24 cellular contexts compared by ENCODE assay signal in the genomic region with DNA sequence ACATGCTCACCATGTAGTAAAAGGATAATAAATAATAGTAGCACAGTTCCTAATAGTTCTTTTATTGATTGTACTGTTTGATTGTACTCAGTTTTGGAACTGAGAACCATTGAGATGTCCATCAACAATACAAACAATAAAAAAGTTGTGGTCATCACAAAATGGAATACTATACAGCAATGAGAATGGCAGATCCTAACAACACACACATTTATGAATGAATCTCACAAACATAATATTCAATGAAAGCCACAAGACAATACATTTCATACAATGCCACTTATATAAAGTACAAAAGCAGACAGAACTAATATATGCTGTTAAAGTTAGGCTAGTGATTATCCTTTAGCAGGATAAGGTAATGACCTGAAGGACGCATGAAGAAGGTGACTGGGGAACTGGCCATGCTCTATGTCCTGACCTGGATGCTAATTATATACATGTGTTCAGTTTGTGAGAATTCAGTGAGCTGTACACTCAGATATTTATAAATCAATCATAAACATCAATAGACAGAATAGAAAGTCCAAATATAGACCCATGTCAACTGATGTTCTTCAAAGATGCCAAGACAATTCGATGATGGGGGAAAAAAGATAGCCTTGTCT.
DNase-seq lines count a peak whose midpoint lies in the region; ATAC-seq, FAIRE-seq and TF ChIP-seq lines count a peak whose summit lies in the region.
"Had no signal": no experiment of that assay in that cellular context is flagged by ENCODE, and none has a peak within 500 bp of the region (broad histone marks: within the 10 kb centered on the region; RNA-seq: fewer than 3 reads in every experiment).

No MANE protein-coding gene starts in this region.

- H3K27ac ChIP-seq in BLaER1: no peak overlapping the region
- no peak overlapping the region for H3K27ac ChIP-seq in HEK293 (ENCODE audit: extremely low read depth, low read depth, low read length)
- H3K27ac ChIP-seq in K562 (ENCODE audit: extremely low read depth, low read depth, low read length): no peak overlapping the region
- peak overlapping the region in 3 of 4 donors; percentile 54 to 85 (median 82) for H3K27ac ChIP-seq in gastrocnemius medialis
- H3K27ac ChIP-seq: C4-2B had no signal

- H3K36me3 ChIP-seq in BLaER1 (peaks cover 13% of the 10 kb centered on the region; the same call in 1 of the 2 replicates), HEK293 (ENCODE audit: control insufficient read depth in 2 of 2, insufficient read depth in 1 of 2, low read length in 2 of 2) (no peaks in the 10 kb centered on the region; a peak in 1 of 3 replicates), K562 (ENCODE audit: control insufficient read depth, insufficient read depth, low read length) (no peaks in the 10 kb centered on the region), gastrocnemius medialis (no peaks in the 10 kb centered on the region)
- H3K36me3 ChIP-seq: BE2C had no signal

- H3K9me3 ChIP-seq in BLaER1 (peaks cover 16% of the 10 kb centered on the region), HEK293 (ENCODE audit: control insufficient read depth, insufficient read depth, low read depth, low read length) (no peaks in the 10 kb centered on the region), K562 (replicated peaks; ENCODE audit: control insufficient read depth, insufficient read depth, low read depth, low read length) (no peaks in the 10 kb centered on the region), gastrocnemius medialis (no peaks in the 10 kb centered on the region)
- H3K9me3 ChIP-seq: BE2C, Caco-2 had no signal

- H4K20me1 ChIP-seq in BLaER1 (peaks cover 24% of the 10 kb centered on the region), K562 (replicated peaks; ENCODE audit: control insufficient read depth, insufficient read depth, low read length) (peaks cover 16% of the 10 kb centered on the region; the same call in 1 of the 2 replicates)

- TF ChIP-seq CTCF in HEK293 (tag by site-specific recombination; IDR thresholded peaks at IDR 0.05) (no peak), K562 (IDR thresholded peaks at IDR 0.05 in 2 of 3, conservative IDR thresholded peaks at IDR 0.05 in 1 of 3; ENCODE audit: insufficient read depth in 2 of 3, low read depth in 1 of 3, low read length in 3 of 3) (no peak), gastrocnemius medialis (IDR thresholded peaks at IDR 0.05 in 4 of 5, conservative IDR thresholded peaks at IDR 0.05 in 1 of 5) (no peak)

- TF ChIP-seq EP300 in K562 (IDR thresholded peaks at IDR 0.05; ENCODE audit: low read length): no peak

- H3K4me1 ChIP-seq in BLaER1 (peaks cover 100% of the 10 kb centered on the region), HEK293 (ENCODE audit: control insufficient read depth, insufficient read depth, low read length) (no peaks in the 10 kb centered on the region; the same call in 1 of the 2 replicates), K562 (replicated peaks in 1 of 2; ENCODE audit: control insufficient read depth in 2 of 2, insufficient read depth in 2 of 2, low read length in 2 of 2) (peaks cover 5 to 6% of the 10 kb centered on the region in 2 experiments; a peak in 4 of 5 replicates), gastrocnemius medialis (peaks cover 38 to 53% of the 10 kb centered on the region in 2 donors)
- H3K4me1 ChIP-seq: BE2C, Caco-2 had no signal

- peaks cover 4% of the 10 kb centered on the region for H3K9me1 ChIP-seq in K562 (ENCODE audit: control insufficient read depth, insufficient read depth, low read length)

- peaks cover 27% of the 10 kb centered on the region; the same call in 2 of the 3 replicates for H3K79me2 ChIP-seq in K562 (ENCODE audit: control insufficient read depth, insufficient read depth, low read length)

- FAIRE-seq in K562 (lab: Jason Lieb, UNC): no peak
- FAIRE-seq: A204.1, D721Med, GM12878, GM12892, GM18507 had no signal

- H3K4me3 ChIP-seq in BLaER1: no peak overlapping the region
- H3K4me3 ChIP-seq in HEK293 (ENCODE audit: low read depth, low read length): no peak overlapping the region
- no peak overlapping the region for H3K4me3 ChIP-seq in K562
- no peak overlapping the region for H3K4me3 ChIP-seq in gastrocnemius medialis
- H3K4me3 ChIP-seq: BLaER1 treated with 17β-estradiol and CSF1 and Interleukin-3, amounts not matched to agents 10 nM and 100 nM; GM12878 had no signal

- ATAC-seq in K562: no peak
- peak in 1 of 2 donors; percentile 39 for ATAC-seq in gastrocnemius medialis
- ATAC-seq in GM21367 (IDR thresholded peaks at IDR 0.05; ENCODE audit: unreplicated experiment): no peak
- ATAC-seq: CD8-positive, alpha-beta T cell; GM12878 had no signal

- TF ChIP-seq POLR2A in K562 (conservative IDR thresholded peaks at IDR 0.05) (no peak), gastrocnemius medialis (IDR thresholded peaks at IDR 0.05) (no peak)

- 65% methylated on average over 2 of the region's 2 CpGs for WGBS in K562 (ENCODE audit: insufficient coverage, low coverage, missing lambda C conversion rate)

- CTCF ChIA-PET in HEK293 (lab: Yijun Ruan, JAX): interaction anchor here (0.6 to 1.1 kb wide), 2 partner anchors 37 to 239 kb away, joined by 3 read pairs; no protein-coding TSS in a partner anchor
- CTCF ChIA-PET in K562 (lab: Yijun Ruan, JAX; ENCODE audit: low intra/inter-chr PET ratio): no interaction called here

- in situ Hi-C loops in K562 (cut with MboI): no loop called here
- in situ Hi-C loops in gastrocnemius medialis (cut with MboI; ENCODE audit: low sequenced_read_pairs in 4 of 4): no loop called here

- H3K4me2 ChIP-seq in BLaER1: peak overlapping the region; percentile 51
- H3K4me2 ChIP-seq in K562 (ENCODE audit: insufficient read depth, low read length): no peak overlapping the region

- BruUV-seq in K562 (replicated peaks; lab: Mats Ljungman, UMichigan): no TSS peak

- no peak overlapping the region for H3K9ac ChIP-seq in BLaER1
- no peak overlapping the region for H3K9ac ChIP-seq in K562 (ENCODE audit: insufficient read depth in 1 of 2, low read depth in 2 of 2, low read length in 2 of 2)
- H3K9ac ChIP-seq: BLaER1 treated with 17β-estradiol and CSF1 and Interleukin-3, amounts not matched to agents 10 nM and 100 nM had no signal

- DNase-seq in K562 (ENCODE audit: extremely low read depth in 1 of 4, low spot score in 3 of 4) (no peak), gastrocnemius medialis (no peak), NCI-H524 (lab: John Stamatoyannopoulos, UW) (no peak), HuH-7 (ENCODE audit: low spot score) (no peak)
- DNase-seq: 8988T; ACHN; BE2C; Caco-2; Calu3; CD4-positive, alpha-beta T cell; CD8-positive, alpha-beta T cell; DND-41; EL; GDM1 had no signal

- intact Hi-C loops in K562 (cut with micrococcal nuclease) (no loop called here), gastrocnemius medialis (cut with DNase I; ENCODE audit: low total_unique reads) (no loop called here)

- POLR2A ChIA-PET in HEK293 (lab: Yijun Ruan, JAX) (no interaction called here), K562 (lab: Yijun Ruan, JAX) (no interaction called here)

- H3K27me3 ChIP-seq in BLaER1: no peaks in the 10 kb centered on the region
- no peaks in the 10 kb centered on the region for H3K27me3 ChIP-seq in K562 (ENCODE audit: control insufficient read depth in 2 of 2, insufficient read depth in 2 of 2, low read length in 2 of 2)
- no peaks in the 10 kb centered on the region for H3K27me3 ChIP-seq in gastrocnemius medialis
- H3K27me3 ChIP-seq: BE2C; BLaER1 treated with 17β-estradiol and CSF1 and Interleukin-3, amounts not matched to agents 10 nM and 100 nM had no signal

- no peak overlapping the region for H2AFZ ChIP-seq in K562 (ENCODE audit: low read depth, low read length)

- TF ChIP-seq RAD21 in K562 (CRISPR knock-in tag; conservative IDR thresholded peaks at IDR 0.05 in 1 of 2, IDR thresholded peaks at IDR 0.05 in 1 of 2): no peak

TF ChIP-seq in HEK293, 187 proteins besides CTCF, POLR2A, EP300 and RAD21 (continues in another document):
- no peak for TF ChIP-seq ZNF514 (tag by site-specific recombination; IDR thresholded peaks at IDR 0.05)
- TF ChIP-seq TRIM28 (IDR thresholded peaks at IDR 0.05; ENCODE audit: borderline replicate concordance, low read length): no peak

TF ChIP-seq in K562, 482 proteins besides CTCF, POLR2A, EP300 and RAD21:
- TF ChIP-seq BDP1 (IDR thresholded peaks at IDR 0.05; ENCODE audit: insufficient read depth, insufficient read length) (no peak), ZNF316 (IDR thresholded peaks at IDR 0.05) (peak; percentile 1; the same call in 1 of the 2 replicates), MIER1 (IDR thresholded peaks at IDR 0.05; ENCODE audit: low read depth) (no peak), RBM25 (IDR thresholded peaks at IDR 0.05; ENCODE audit: low read depth, low read length, severe bottlenecking) (peak; percentile 30), ZNF146 (CRISPR knock-in tag; IDR thresholded peaks at IDR 0.05; ENCODE audit: unreplicated experiment) (peak; percentile 87)
- TF ChIP-seq, protein P1, sequence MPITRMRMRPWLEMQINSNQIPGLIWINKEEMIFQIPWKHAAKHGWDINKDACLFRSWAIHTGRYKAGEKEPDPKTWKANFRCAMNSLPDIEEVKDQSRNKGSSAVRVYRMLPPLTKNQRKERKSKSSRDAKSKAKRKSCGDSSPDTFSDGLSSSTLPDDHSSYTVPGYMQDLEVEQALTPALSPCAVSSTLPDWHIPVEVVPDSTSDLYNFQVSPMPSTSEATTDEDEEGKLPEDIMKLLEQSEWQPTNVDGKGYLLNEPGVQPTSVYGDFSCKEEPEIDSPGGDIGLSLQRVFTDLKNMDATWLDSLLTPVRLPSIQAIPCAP (CRISPR knock-in tag; IDR thresholded peaks at IDR 0.05; ENCODE audit: borderline replicate concordance): no peak

Comparison
In these comparisons a context has a peak if more than half of its experiments do, and no peak if none do; other contexts are left out.
1. H3K27ac ChIP-seq: peak in gastrocnemius medialis (3 of 4); none in BLaER1 (single experiment), HEK293 (single experiment) and K562 (single experiment).